ENCODE assay signal across 1 cellular context in the genomic region with DNA sequence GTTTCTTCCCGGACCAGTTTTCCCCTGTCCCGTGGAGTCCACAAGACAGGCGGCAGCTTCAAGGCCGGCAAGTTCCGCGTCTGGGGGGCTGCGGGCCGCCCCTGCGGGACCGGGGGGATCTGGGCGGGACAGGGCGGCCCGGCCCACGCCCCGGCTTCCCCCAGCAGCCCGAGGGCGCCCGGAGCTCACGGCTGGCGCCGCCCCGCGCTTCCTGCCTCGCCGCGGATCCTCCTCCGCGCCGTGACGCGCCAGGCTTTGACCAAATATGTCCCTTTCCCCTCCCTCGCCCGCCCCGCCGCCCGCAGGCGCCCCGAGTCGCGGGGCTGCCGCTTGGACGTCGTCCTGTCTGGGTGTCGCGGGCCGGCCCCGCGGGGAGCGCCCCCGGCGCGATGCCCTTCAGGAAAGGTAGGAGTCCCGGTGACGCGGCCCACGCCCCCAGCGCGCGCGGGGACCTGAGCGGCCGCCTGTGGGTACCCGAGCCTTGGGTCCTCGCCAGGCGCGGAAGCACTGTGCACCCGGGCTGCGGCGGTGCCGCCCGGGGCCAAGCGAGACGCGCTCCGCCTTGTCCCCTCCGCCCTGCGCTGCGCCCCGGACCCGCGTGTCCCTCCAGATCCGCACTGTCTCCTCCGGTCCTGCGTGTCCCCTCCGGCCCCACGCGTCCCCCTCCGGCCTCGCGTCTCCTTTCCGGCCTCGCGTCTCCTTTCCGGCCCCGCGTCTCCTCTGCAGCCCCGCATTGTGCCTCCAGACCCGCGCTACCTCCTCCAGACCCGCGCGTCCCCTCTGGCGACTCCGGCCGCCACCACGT.
TF ChIP-seq lines count a peak whose summit lies in the region.

No MANE protein-coding gene starts in this region.

TF ChIP-seq in K562, 482 proteins besides CTCF, POLR2A, EP300 and RAD21 (continued from another document):
- TF ChIP-seq MAX (CRISPR knock-in tag; IDR thresholded peaks at IDR 0.05), result peak; percentile 92
- TF ChIP-seq MED1 (CRISPR knock-in tag; IDR thresholded peaks at IDR 0.05; ENCODE audit: borderline replicate concordance), result no peak
- 0 out of 2 replicates have a peak, but pooled peaks have one; percentile 32 for TF ChIP-seq SIN3B (IDR thresholded peaks at IDR 0.05; ENCODE audit: low read depth)
- TF ChIP-seq SRSF3 (IDR thresholded peaks at IDR 0.05; ENCODE audit: insufficient read depth, low read length), result no peak
- TF ChIP-seq RBFOX2 (IDR thresholded peaks at IDR 0.05; ENCODE audit: low read depth, low read length), result peak; percentile 87
- no peak for TF ChIP-seq SREBF1 (IDR thresholded peaks at IDR 0.05; ENCODE audit: borderline replicate concordance, low read depth, low read length)
- TF ChIP-seq, protein P1, sequence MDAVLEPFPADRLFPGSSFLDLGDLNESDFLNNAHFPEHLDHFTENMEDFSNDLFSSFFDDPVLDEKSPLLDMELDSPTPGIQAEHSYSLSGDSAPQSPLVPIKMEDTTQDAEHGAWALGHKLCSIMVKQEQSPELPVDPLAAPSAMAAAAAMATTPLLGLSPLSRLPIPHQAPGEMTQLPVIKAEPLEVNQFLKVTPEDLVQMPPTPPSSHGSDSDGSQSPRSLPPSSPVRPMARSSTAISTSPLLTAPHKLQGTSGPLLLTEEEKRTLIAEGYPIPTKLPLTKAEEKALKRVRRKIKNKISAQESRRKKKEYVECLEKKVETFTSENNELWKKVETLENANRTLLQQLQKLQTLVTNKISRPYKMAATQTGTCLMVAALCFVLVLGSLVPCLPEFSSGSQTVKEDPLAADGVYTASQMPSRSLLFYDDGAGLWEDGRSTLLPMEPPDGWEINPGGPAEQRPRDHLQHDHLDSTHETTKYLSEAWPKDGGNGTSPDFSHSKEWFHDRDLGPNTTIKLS (IDR thresholded peaks at IDR 0.05; ENCODE audit: borderline replicate concordance, low read depth), result 0 out of 2 replicates have a peak, but pooled peaks have one; percentile 28
- TF ChIP-seq RB1 (IDR thresholded peaks at IDR 0.05; ENCODE audit: low read depth), result peak; percentile 72; the same call in 1 of the 2 replicates
- TF ChIP-seq, protein P2, sequence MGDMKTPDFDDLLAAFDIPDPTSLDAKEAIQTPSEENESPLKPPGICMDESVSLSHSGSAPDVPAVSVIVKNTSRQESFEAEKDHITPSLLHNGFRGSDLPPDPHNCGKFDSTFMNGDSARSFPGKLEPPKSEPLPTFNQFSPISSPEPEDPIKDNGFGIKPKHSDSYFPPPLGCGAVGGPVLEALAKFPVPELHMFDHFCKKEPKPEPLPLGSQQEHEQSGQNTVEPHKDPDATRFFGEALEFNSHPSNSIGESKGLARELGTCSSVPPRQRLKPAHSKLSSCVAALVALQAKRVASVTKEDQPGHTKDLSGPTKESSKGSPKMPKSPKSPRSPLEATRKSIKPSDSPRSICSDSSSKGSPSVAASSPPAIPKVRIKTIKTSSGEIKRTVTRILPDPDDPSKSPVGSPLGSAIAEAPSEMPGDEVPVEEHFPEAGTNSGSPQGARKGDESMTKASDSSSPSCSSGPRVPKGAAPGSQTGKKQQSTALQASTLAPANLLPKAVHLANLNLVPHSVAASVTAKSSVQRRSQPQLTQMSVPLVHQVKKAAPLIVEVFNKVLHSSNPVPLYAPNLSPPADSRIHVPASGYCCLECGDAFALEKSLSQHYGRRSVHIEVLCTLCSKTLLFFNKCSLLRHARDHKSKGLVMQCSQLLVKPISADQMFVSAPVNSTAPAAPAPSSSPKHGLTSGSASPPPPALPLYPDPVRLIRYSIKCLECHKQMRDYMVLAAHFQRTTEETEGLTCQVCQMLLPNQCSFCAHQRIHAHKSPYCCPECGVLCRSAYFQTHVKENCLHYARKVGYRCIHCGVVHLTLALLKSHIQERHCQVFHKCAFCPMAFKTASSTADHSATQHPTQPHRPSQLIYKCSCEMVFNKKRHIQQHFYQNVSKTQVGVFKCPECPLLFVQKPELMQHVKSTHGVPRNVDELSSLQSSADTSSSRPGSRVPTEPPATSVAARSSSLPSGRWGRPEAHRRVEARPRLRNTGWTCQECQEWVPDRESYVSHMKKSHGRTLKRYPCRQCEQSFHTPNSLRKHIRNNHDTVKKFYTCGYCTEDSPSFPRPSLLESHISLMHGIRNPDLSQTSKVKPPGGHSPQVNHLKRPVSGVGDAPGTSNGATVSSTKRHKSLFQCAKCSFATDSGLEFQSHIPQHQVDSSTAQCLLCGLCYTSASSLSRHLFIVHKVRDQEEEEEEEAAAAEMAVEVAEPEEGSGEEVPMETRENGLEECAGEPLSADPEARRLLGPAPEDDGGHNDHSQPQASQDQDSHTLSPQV (IDR thresholded peaks at IDR 0.05), result 0 out of 2 replicates have a peak, but pooled peaks have one; percentile 68
- peak; percentile 90 for TF ChIP-seq GATAD2B (IDR thresholded peaks at IDR 0.05; ENCODE audit: borderline replicate concordance)
- TF ChIP-seq NCOR1 (IDR thresholded peaks at IDR 0.05), result 0 out of 2 replicates have a peak, but pooled peaks have one; percentile 32
- peak; percentile 63; the same call in 1 of the 2 replicates for TF ChIP-seq NR3C1 (CRISPR knock-in tag; IDR thresholded peaks at IDR 0.05)
